In genomic region chr12:108346727-108347710, GRCh38 we compare ENCODE assay signal across 27 cellular contexts. TPM values are rescaled to one million over a fixed set of nuclear protein-coding genes. Genes with fewer than 3 reads are reported as not detected.
"Had no signal": no experiment of that assay in that cellular context is flagged by ENCODE, and none has a peak within 500 bp of the region (broad histone marks: within the 10 kb centered on the region; RNA-seq: fewer than 3 reads in every experiment).

No MANE protein-coding gene starts in this region.

- H3K27ac Mint-ChIP-seq: activated naive CD8-positive, alpha-beta T cell treated with anti-CD3 and anti-CD28 coated beads for 36 hours; activated T-cell treated with anti-CD3 and anti-CD28 coated beads, Interleukin-2, amount 50 U/mL, for 24 hours; activated T-helper 17 cell treated with anti-CD3 and anti-CD28 coated beads, Interleukin-2, amount 50 U/mL, for 72 hours; endodermal cell; mesothelial cell of epicardium; nephron; stimulated activated memory B cell treated with anti-CD40 and anti-IgM and Interleukin-4, amounts not matched to agents 10 μg/mL and 1 μg/mL and 100 μg/mL, for 72 hours; T-helper 17 cell had no signal

- DNase-seq: activated CD4-positive, alpha-beta T cell treated with anti-CD3 and anti-CD28 coated beads, Interleukin-2, amount 50 U/mL, for 1 hour; activated CD4-positive, CD25-positive, alpha-beta regulatory T cell treated with anti-CD3 and anti-CD28 coated beads, Interleukin-2, amount 50 U/mL, for 72 hours; activated CD8-positive, alpha-beta memory T cell treated with anti-CD3 and anti-CD28 coated beads for 24 hours; activated CD8-positive, alpha-beta memory T cell treated with anti-CD3 and anti-CD28 coated beads, Interleukin-2, amount 50 U/mL, for 4 hours; activated naive CD8-positive, alpha-beta T cell treated with anti-CD3 and anti-CD28 coated beads for 36 hours; activated T-cell treated with anti-CD3 and anti-CD28 coated beads, Interleukin-2, amount 50 U/mL, for 24 hours; esophagus squamous epithelium; gastrocnemius medialis; hippocampal formation; left ventricle myocardium superior; mammary epithelial cell; pancreas; stimulated activated CD4-positive, alpha-beta T cell treated with anti-CD3 and anti-CD28 coated beads, Interleukin-12 subunit alpha, Interleukin-12 subunit beta, amount 100 ng/mL, for 4 hours; stomach; T-helper 17 cell; transverse colon had no signal

- H3K9me3 ChIP-seq: esophagus squamous epithelium, gastrocnemius medialis, neutrophil, pancreas, psoas muscle, right atrium auricular region, stomach, transverse colon had no signal

- FAIRE-seq: urothelium cell line had no signal

- ATAC-seq: activated T-helper 17 cell treated with anti-CD3 and anti-CD28 coated beads, Interleukin-2, amount 50 U/mL, for 72 hours; gastrocnemius medialis; left ventricle myocardium superior; pancreas; psoas muscle; stimulated activated memory B cell treated with anti-CD40 and anti-IgM and Interleukin-4, amounts not matched to agents 10 μg/mL and 1 μg/mL and 100 μg/mL, for 72 hours; T-helper 17 cell had no signal

- H3K27me3 Mint-ChIP-seq: activated naive CD8-positive, alpha-beta T cell treated with anti-CD3 and anti-CD28 coated beads for 36 hours had no signal

- H3K4me1 Mint-ChIP-seq: activated naive CD8-positive, alpha-beta T cell treated with anti-CD3 and anti-CD28 coated beads for 36 hours; activated T-helper 17 cell treated with anti-CD3 and anti-CD28 coated beads, Interleukin-2, amount 50 U/mL, for 72 hours; endodermal cell; mesothelial cell of epicardium; nephron; stimulated activated memory B cell treated with anti-CD40 and anti-IgM and Interleukin-4, amounts not matched to agents 10 μg/mL and 1 μg/mL and 100 μg/mL, for 72 hours had no signal

- H3K27ac ChIP-seq: breast epithelium, coronary artery, esophagus squamous epithelium, gastrocnemius medialis, neutrophil, pancreas, psoas muscle, right atrium auricular region, stomach, transverse colon had no signal

- H3K9me3 Mint-ChIP-seq: activated naive CD8-positive, alpha-beta T cell treated with anti-CD3 and anti-CD28 coated beads for 36 hours; activated T-cell treated with anti-CD3 and anti-CD28 coated beads, Interleukin-2, amount 50 U/mL, for 24 hours; activated T-helper 17 cell treated with anti-CD3 and anti-CD28 coated beads, Interleukin-2, amount 50 U/mL, for 72 hours; mesothelial cell of epicardium had no signal

- H3K36me3 Mint-ChIP-seq: activated naive CD8-positive, alpha-beta T cell treated with anti-CD3 and anti-CD28 coated beads for 36 hours; mesothelial cell of epicardium; stimulated activated memory B cell treated with anti-CD40 and anti-IgM and Interleukin-4, amounts not matched to agents 10 μg/mL and 1 μg/mL and 100 μg/mL, for 72 hours had no signal

- H3K27me3 ChIP-seq: breast epithelium, gastrocnemius medialis, neutrophil, pancreas, right atrium auricular region, transverse colon had no signal

- H3K4me3 ChIP-seq: breast epithelium, coronary artery, esophagus squamous epithelium, gastrocnemius medialis, pancreas, psoas muscle, right atrium auricular region, stomach, transverse colon had no signal

- H3K4me3 Mint-ChIP-seq: activated naive CD8-positive, alpha-beta T cell treated with anti-CD3 and anti-CD28 coated beads for 36 hours; activated T-cell treated with anti-CD3 and anti-CD28 coated beads, Interleukin-2, amount 50 U/mL, for 24 hours; activated T-helper 17 cell treated with anti-CD3 and anti-CD28 coated beads, Interleukin-2, amount 50 U/mL, for 72 hours; endodermal cell; mesothelial cell of epicardium; nephron; stimulated activated memory B cell treated with anti-CD40 and anti-IgM and Interleukin-4, amounts not matched to agents 10 μg/mL and 1 μg/mL and 100 μg/mL, for 72 hours; T-helper 17 cell had no signal

- H3K36me3 ChIP-seq: breast epithelium, esophagus squamous epithelium, gastrocnemius medialis, neutrophil, pancreas, right atrium auricular region, stomach, transverse colon had no signal

- H3K4me1 ChIP-seq: breast epithelium, esophagus squamous epithelium, gastrocnemius medialis, pancreas, psoas muscle, right atrium auricular region, stomach, transverse colon had no signal

RNA-seq across cellular contexts. Expression of gene CMKLR1, which starts 7.9 kb away (rescaled TPM):
- total RNA-seq: activated naive CD8-positive, alpha-beta T cell treated with anti-CD3 and anti-CD28 coated beads for 36 hours; activated T-helper 17 cell treated with anti-CD3 and anti-CD28 coated beads, Interleukin-2, amount 50 U/mL, for 72 hours; endodermal cell had no signal
- polyA plus RNA-seq: mammary epithelial cell had no signal
